In the genomic region with DNA sequence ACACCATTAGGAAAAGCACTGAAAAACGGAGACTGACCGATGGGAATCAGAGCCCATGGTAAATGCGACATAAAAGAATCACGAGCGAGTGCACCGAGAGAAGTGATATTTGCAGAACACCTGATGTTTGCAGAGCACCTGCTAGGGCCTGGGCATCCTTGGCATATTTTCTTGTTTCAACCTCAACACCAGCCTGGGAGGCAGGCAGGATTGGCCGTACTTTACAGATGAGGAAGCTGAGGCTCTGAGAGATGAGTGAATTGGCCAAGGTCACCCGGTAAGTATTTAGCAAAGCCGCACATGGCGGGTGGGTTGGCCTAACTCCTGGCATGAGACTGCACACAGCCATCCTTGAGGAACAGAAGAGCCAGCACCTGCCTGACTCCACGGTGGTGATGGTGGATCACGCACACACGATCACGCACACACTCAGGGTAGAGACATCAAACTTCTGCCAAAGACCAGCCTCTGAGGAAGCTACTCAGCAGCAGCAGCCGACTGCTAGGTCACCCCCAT, we compare ENCODE assay signal across 16 cellular contexts. TPM values are rescaled to one million over a fixed set of nuclear protein-coding genes. Genes with fewer than 3 reads are reported as not detected.
DNase-seq lines count a peak whose midpoint lies in the region; ATAC-seq and TF ChIP-seq lines count a peak whose summit lies in the region.
"Had no signal": no experiment of that assay in that cellular context is flagged by ENCODE, and none has a peak within 500 bp of the region (broad histone marks: within the 10 kb centered on the region; RNA-seq: fewer than 3 reads in every experiment).

No MANE protein-coding gene starts in this region.

- 90 to 96% methylated on average over 15 of the region's 15 CpGs for WGBS in heart right ventricle, 2 donors

- no peaks in the 10 kb centered on the region for H3K9me3 ChIP-seq in heart right ventricle
- no peaks in the 10 kb centered on the region for H3K9me3 ChIP-seq in right atrium auricular region

- H3K27ac ChIP-seq in heart right ventricle: peak overlapping the region in 7 of 10 donors; percentile 68 to 88 (median 85)
- peak overlapping the region; percentile 73 to 94 for H3K27ac ChIP-seq in right atrium auricular region
- H3K27ac ChIP-seq in substantia nigra (ENCODE audit: low read depth, low read length, poor library complexity, severe bottlenecking): peak overlapping the region; percentile 74

- ATAC-seq in heart right ventricle: no peak
- no peak for ATAC-seq in GM21528 (IDR thresholded peaks at IDR 0.05; ENCODE audit: low FRiP score, unreplicated experiment)
- ATAC-seq in HG02840 (IDR thresholded peaks at IDR 0.05; ENCODE audit: low FRiP score, unreplicated experiment): no peak

- no peaks in the 10 kb centered on the region for H3K27me3 ChIP-seq in heart right ventricle
- no peaks in the 10 kb centered on the region for H3K27me3 ChIP-seq in right atrium auricular region

- H3K4me3 ChIP-seq in heart right ventricle (no peak overlapping the region), LNCaP clone FGC (ENCODE audit: low read depth, low read length) (no peak overlapping the region), right atrium auricular region (no peak overlapping the region)

- TF ChIP-seq CTCF in heart right ventricle (IDR thresholded peaks at IDR 0.05): no peak
- TF ChIP-seq CTCF in LNCaP clone FGC (IDR thresholded peaks at IDR 0.05; ENCODE audit: control insufficient read depth, extremely low read depth, insufficient read depth): no peak
- TF ChIP-seq CTCF in right atrium auricular region (IDR thresholded peaks at IDR 0.05): no peak

- DNase-seq in heart right ventricle: no peak
- DNase-seq in cardiac septum (ENCODE audit: low spot score): no peak
- peak; percentile 14 for DNase-seq in LNCaP clone FGC (ENCODE audit: low read depth)
- DNase-seq in right atrium auricular region (ENCODE audit: low spot score): no peak
- no peak for DNase-seq in substantia nigra (lab: John Stamatoyannopoulos, UW)
- no peak for DNase-seq in iPS-NIHi7 (ENCODE audit: extremely low spot score)
- DNase-seq: EL, H9, NCI-H1417 treated with DMSO at 0.1 percent for 48 hours, NCI-H2029, NCI-H2171 treated with DMSO at 0.1 percent for 48 hours, NCI-H510A, NCI-H774 had no signal

- H3K36me3 ChIP-seq in heart right ventricle (peaks cover 0 to 96% (median 48%) of the 10 kb centered on the region in 9 donors), right atrium auricular region (peaks cover 38% of the 10 kb centered on the region)

- peaks cover 0 to 30% (median 14%) of the 10 kb centered on the region in 9 donors for H3K4me1 ChIP-seq in heart right ventricle
- peaks cover 0 to 17% of the 10 kb centered on the region in 2 donors for H3K4me1 ChIP-seq in right atrium auricular region

- intact Hi-C loops in heart right ventricle (cut with DNase I): no loop called here
- intact Hi-C loops in cardiac septum (cut with DNase I): no loop called here

RNA-seq across cellular contexts. Expression of gene CHADL, which starts 21.6 kb away (rescaled TPM):
- total RNA-seq in heart right ventricle: 10 to 100 TPM in 5 of 10 donors, 1 to 10 TPM in 5; 7.2 to 33.2 (median 10.6) TPM
- 10 to 100 TPM in 1 of 2 donors, 1 to 10 TPM in 1; 4.5 to 46.6 TPM for polyA plus RNA-seq in heart right ventricle
- total RNA-seq in cardiac septum: 2.9 TPM
- 10 to 100 TPM in 1 of 2 donors, 1 to 10 TPM in 1; 8.3 to 16.1 TPM for total RNA-seq in right atrium auricular region
- total RNA-seq: HT-29 had no signal

RNA-seq across cellular contexts. Expression of gene RANGAP1, which starts 23.7 kb away (rescaled TPM):
- total RNA-seq in heart right ventricle (10 to 100 TPM; 26.5 to 53.8 (median 31.4) TPM), cardiac septum (32.8 TPM), right atrium auricular region (10 to 100 TPM; 22.3 to 33.3 TPM)
- 10 to 100 TPM; 23.2 to 90.3 TPM for polyA plus RNA-seq in heart right ventricle

RNA-seq across cellular contexts. Expression of gene ZC3H7B, which starts 39.0 kb away (rescaled TPM):
- total RNA-seq in heart right ventricle: 10 to 100 TPM; 31.7 to 51.5 (median 36.7) TPM
- polyA plus RNA-seq in heart right ventricle: 10 to 100 TPM; 21.4 to 23.0 TPM
- 37.2 TPM for total RNA-seq in cardiac septum
- 10 to 100 TPM; 24.5 to 33.3 TPM for total RNA-seq in right atrium auricular region

RNA-seq across cellular contexts. Expression of gene L3MBTL2, which starts 57.2 kb away (rescaled TPM):
- 10 to 100 TPM; 12.0 to 18.5 (median 15.1) TPM for total RNA-seq in heart right ventricle
- 10 to 100 TPM; 10.0 to 17.4 TPM for polyA plus RNA-seq in heart right ventricle
- total RNA-seq in cardiac septum: 14.2 TPM
- 10 to 100 TPM in 1 of 2 donors, 1 to 10 TPM in 1; 9.0 to 14.6 TPM for total RNA-seq in right atrium auricular region
